Comparison of ENCODE assay signal across 1 cellular context in genomic region chr19:11418166-11418517, GRCh38.
TF ChIP-seq lines count a peak whose summit lies in the region.

No MANE protein-coding gene starts in this region.

TF ChIP-seq in A549, 52 proteins besides CTCF, POLR2A, EP300 and RAD21:
- TF ChIP-seq EHF (CRISPR knock-in tag; IDR thresholded peaks at IDR 0.05) (no peak), KDM1A (IDR thresholded peaks at IDR 0.05; ENCODE audit: low read depth) (no peak), NPAS2 (CRISPR knock-in tag; IDR thresholded peaks at IDR 0.05; ENCODE audit: borderline replicate concordance) (no peak), TFCP2L1 (CRISPR knock-in tag; IDR thresholded peaks at IDR 0.05) (no peak), EHMT2 (IDR thresholded peaks at IDR 0.05; ENCODE audit: low read depth) (no peak), BCL3 (IDR thresholded peaks at IDR 0.05) (no peak), HEYL (CRISPR knock-in tag; IDR thresholded peaks at IDR 0.05) (no peak), CHD4 (IDR thresholded peaks at IDR 0.05; ENCODE audit: borderline replicate concordance) (no peak), KDM5A (IDR thresholded peaks at IDR 0.05) (no peak), CHD2 (IDR thresholded peaks at IDR 0.05; ENCODE audit: low read length, partially characterized antibody) (no peak), HMGXB4 (CRISPR knock-in tag; IDR thresholded peaks at IDR 0.05; ENCODE audit: borderline replicate concordance) (no peak), NFE2L2 (conservative IDR thresholded peaks at IDR 0.05; ENCODE audit: low read length) (no peak), USF2 (IDR thresholded peaks at IDR 0.05) (no peak), HOXB5 (CRISPR knock-in tag; IDR thresholded peaks at IDR 0.05) (no peak), HOXB13 (CRISPR knock-in tag; IDR thresholded peaks at IDR 0.05; ENCODE audit: low read depth) (no peak), HDAC2 (IDR thresholded peaks at IDR 0.05) (no peak), NR3C1 (IDR thresholded peaks at IDR 0.05) (no peak)
